Comparison of ENCODE assay signal across 8 cellular contexts in the genomic region with DNA sequence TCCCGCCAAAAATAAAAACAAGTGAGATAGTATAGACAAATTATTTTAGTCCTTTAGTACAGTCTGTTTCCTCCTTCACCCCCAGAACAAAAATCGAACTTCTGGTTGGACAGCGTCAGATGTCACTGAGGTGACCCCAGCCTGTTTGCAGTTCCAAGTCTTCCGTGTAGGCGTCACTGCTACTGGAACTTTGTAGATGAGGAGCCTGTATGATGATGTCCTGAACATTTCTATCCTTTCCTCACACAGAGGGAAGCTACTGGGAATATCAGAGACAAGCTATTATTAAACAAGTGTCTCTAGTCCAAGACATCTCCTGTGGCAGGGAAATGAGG. TPM values are rescaled to one million over a fixed set of nuclear protein-coding genes. Genes with fewer than 3 reads are reported as not detected.
DNase-seq lines count a peak whose midpoint lies in the region; ATAC-seq and TF ChIP-seq lines count a peak whose summit lies in the region.

No MANE protein-coding gene starts in this region.

- no peak for DNase-seq in BJ (ENCODE audit: low read depth)
- no peak for DNase-seq in activated CD8-positive, alpha-beta T cell treated with anti-CD3 and anti-CD28 coated beads, Interleukin-2, amount 10 ng/mL, durations not matched to agents 7 days and 5 days
- peak in 2 of 3 donors; percentile 31 to 56 for DNase-seq in right cardiac atrium
- DNase-seq in RPMI8226 = no peak
- DNase-seq in dedifferentiated amniotic fluid mesenchymal stem cell (ENCODE audit: extremely low spot score) = no peak

- H3K4me1 ChIP-seq in HUES6 (ENCODE audit: control insufficient read depth, insufficient read depth, low read length) (peaks cover 37% of the 10 kb centered on the region), right cardiac atrium (ENCODE audit: control insufficient read depth, insufficient read depth, low read length) (peaks cover 8% of the 10 kb centered on the region), skeletal muscle tissue (ENCODE audit: control insufficient read depth in 3 of 3, insufficient read depth in 3 of 3, low read length in 3 of 3) (peaks cover 61 to 72% (median 65%) of the 10 kb centered on the region in 3 donors)

- no peaks in the 10 kb centered on the region for H3K9me3 Mint-ChIP-seq in activated CD8-positive, alpha-beta T cell treated with anti-CD3 and anti-CD28 coated beads, Interleukin-2, amount 10 ng/mL, durations not matched to agents 7 days and 5 days (ENCODE audit: insufficient read depth)

- POLR2A ChIA-PET in BJ (lab: Charles Lee) = no interaction called here
- POLR2A ChIA-PET in activated CD8-positive, alpha-beta T cell treated with anti-CD3 and anti-CD28 coated beads, Interleukin-2, amount 10 ng/mL, durations not matched to agents 7 days and 5 days (lab: Charles Lee) = interaction anchor here (0.6 to 2.4 kb wide), 11 partner anchors 8 to 1118 kb away, joined by 3 to 18 read pairs (median 3); a partner anchor contains a TSS

- H3K27ac Mint-ChIP-seq in activated CD8-positive, alpha-beta T cell treated with anti-CD3 and anti-CD28 coated beads, Interleukin-2, amount 10 ng/mL, durations not matched to agents 7 days and 5 days = peak overlapping the region; percentile 92

- H3K27me3 Mint-ChIP-seq in activated CD8-positive, alpha-beta T cell treated with anti-CD3 and anti-CD28 coated beads, Interleukin-2, amount 10 ng/mL, durations not matched to agents 7 days and 5 days (ENCODE audit: low read depth) = no peaks in the 10 kb centered on the region

- no peaks in the 10 kb centered on the region for H3K27me3 ChIP-seq in BJ (ENCODE audit: control insufficient read depth, insufficient read depth, low read length)
- H3K27me3 ChIP-seq in HUES6 (ENCODE audit: control insufficient read depth, insufficient read depth, low read length) = no peaks in the 10 kb centered on the region
- no peaks in the 10 kb centered on the region for H3K27me3 ChIP-seq in right cardiac atrium (ENCODE audit: control insufficient read depth, insufficient read depth)
- H3K27me3 ChIP-seq in skeletal muscle tissue (ENCODE audit: control insufficient read depth in 3 of 3, insufficient read depth in 3 of 3, low read length in 3 of 3) = no peaks in the 10 kb centered on the region

- H3K9me3 ChIP-seq in HUES6 (ENCODE audit: control insufficient read depth, insufficient read depth, low read depth, low read length) (no peaks in the 10 kb centered on the region), right cardiac atrium (ENCODE audit: control insufficient read depth, low read length) (no peaks in the 10 kb centered on the region), skeletal muscle tissue (ENCODE audit: control insufficient read depth in 3 of 3, low read length in 3 of 3) (no peaks in the 10 kb centered on the region)

- WGBS in right cardiac atrium = 7% methylated on average over 5 of the region's 5 CpGs

- peaks cover 38% of the 10 kb centered on the region for H3K36me3 Mint-ChIP-seq in activated CD8-positive, alpha-beta T cell treated with anti-CD3 and anti-CD28 coated beads, Interleukin-2, amount 10 ng/mL, durations not matched to agents 7 days and 5 days (ENCODE audit: low read depth)

- ATAC-seq in activated CD8-positive, alpha-beta T cell treated with anti-CD3 and anti-CD28 coated beads, Interleukin-2, amount 10 ng/mL, durations not matched to agents 7 days and 5 days = no peak
- ATAC-seq in right cardiac atrium = peak; percentile 44 to 52
- ATAC-seq in GM21737 (IDR thresholded peaks at IDR 0.05; ENCODE audit: unreplicated experiment) = no peak

- peak overlapping the region; percentile 84 for H3K4me3 Mint-ChIP-seq in activated CD8-positive, alpha-beta T cell treated with anti-CD3 and anti-CD28 coated beads, Interleukin-2, amount 10 ng/mL, durations not matched to agents 7 days and 5 days

- intact Hi-C loops in right cardiac atrium (cut with DNase I) = loop anchor here in 3 of 4 donors (5.0 to 10.0 kb wide), 3 partner anchors 37 to 97 kb away; no protein-coding TSS in a partner anchor

- peak overlapping the region; percentile 79 for H3K4me3 ChIP-seq in BJ (ENCODE audit: low read depth, low read length)
- peak overlapping the region; percentile 78 for H3K4me3 ChIP-seq in HUES6 (ENCODE audit: low read depth, low read length)
- H3K4me3 ChIP-seq in right cardiac atrium (ENCODE audit: low read length) = peak overlapping the region; percentile 98
- peak overlapping the region; percentile 89 to 93 (median 92) for H3K4me3 ChIP-seq in skeletal muscle tissue (ENCODE audit: low read length in 3 of 3)

- H3K36me3 ChIP-seq in BJ (ENCODE audit: control insufficient read depth, insufficient read depth, low read length) (no peaks in the 10 kb centered on the region), HUES6 (ENCODE audit: control insufficient read depth, insufficient read depth, low read length) (peaks cover 9% of the 10 kb centered on the region; the same call in 1 of the 2 replicates), skeletal muscle tissue (ENCODE audit: control insufficient read depth in 3 of 3, insufficient read depth in 3 of 3, low read length in 3 of 3) (peaks cover 0 to 2% (median 0%) of the 10 kb centered on the region in 3 donors)

- peaks cover 64% of the 10 kb centered on the region for H3K4me1 Mint-ChIP-seq in activated CD8-positive, alpha-beta T cell treated with anti-CD3 and anti-CD28 coated beads, Interleukin-2, amount 10 ng/mL, durations not matched to agents 7 days and 5 days (ENCODE audit: low read depth)

- CTCF ChIA-PET in BJ (lab: Yijun Ruan, JAX) = interaction anchor here (1.1 to 3.7 kb wide), 8 partner anchors 8 to 132 kb away, joined by 3 to 33 read pairs (median 4); no protein-coding TSS in a partner anchor
- CTCF ChIA-PET in activated CD8-positive, alpha-beta T cell treated with anti-CD3 and anti-CD28 coated beads, Interleukin-2, amount 10 ng/mL, durations not matched to agents 7 days and 5 days (lab: Charles Lee) = interaction anchor here (0.9 to 3.9 kb wide), 5 partner anchors 8 to 132 kb away, joined by 3 to 71 read pairs (median 5); no protein-coding TSS in a partner anchor

- H3K9ac ChIP-seq in HUES6 (ENCODE audit: low read length) = peak overlapping the region; percentile 96
- peak overlapping the region; percentile 86 to 91 (median 89) for H3K9ac ChIP-seq in skeletal muscle tissue (ENCODE audit: low read depth in 1 of 3, low read length in 3 of 3)

- TF ChIP-seq CTCF in BJ (IDR thresholded peaks at IDR 0.05; ENCODE audit: insufficient read depth, low read depth, low read length) = peak; percentile 13; the same call in 1 of the 2 replicates

- H3K27ac ChIP-seq in HUES6 (ENCODE audit: low read depth, low read length) = peak overlapping the region; percentile 54; the same call in 1 of the 2 replicates
- H3K27ac ChIP-seq in right cardiac atrium (ENCODE audit: low read length) = peak overlapping the region; percentile 90
- H3K27ac ChIP-seq in skeletal muscle tissue (ENCODE audit: low read depth, low read length) = peak overlapping the region; percentile 93

RNA-seq across cellular contexts. Expression of a gene that starts 0.9 kb away (rescaled TPM):
- polyA plus RNA-seq in BJ (2011; rRNA removed) = 27.3 and 30.2 TPM in 2 replicates
- 38.2 and 44.3 TPM in 2 replicates for polyA minus RNA-seq in BJ (2011; rRNA and poly(A)+ RNA removed)
- 10 to 100 TPM; 37.5 to 37.6 TPM for total RNA-seq in activated CD8-positive, alpha-beta T cell treated with anti-CD3 and anti-CD28 coated beads, Interleukin-2, amount 10 ng/mL, durations not matched to agents 7 days and 5 days
- 10 to 100 TPM; 67.4 to 74.6 (median 68.5) TPM for total RNA-seq in right cardiac atrium
- polyA plus RNA-seq in right cardiac atrium = 20.0 TPM
- total RNA-seq in skeletal muscle tissue = 30.3 TPM

RNA-seq across cellular contexts. Expression of a gene that starts 18.1 kb away (rescaled TPM):
- polyA plus RNA-seq in BJ (2011; rRNA removed) (222 and 236 TPM in 2 replicates), right cardiac atrium (58.9 TPM)
- polyA minus RNA-seq in BJ (2011; rRNA and poly(A)+ RNA removed) = 167 and 214 TPM in 2 replicates
- total RNA-seq in activated CD8-positive, alpha-beta T cell treated with anti-CD3 and anti-CD28 coated beads, Interleukin-2, amount 10 ng/mL, durations not matched to agents 7 days and 5 days = 100 to 1,000 TPM; 382 to 383 TPM
- total RNA-seq in right cardiac atrium (100 to 1,000 TPM in 3 of 4 donors, 10 to 100 TPM in 1; 97.9 to 132 (median 126) TPM), skeletal muscle tissue (224 TPM)

RNA-seq across cellular contexts. Expression of a gene that starts 33.8 kb away (rescaled TPM):
- 27.3 and 48.5 TPM in 2 replicates for polyA plus RNA-seq in BJ (2011; rRNA removed)
- polyA minus RNA-seq in BJ (2011; rRNA and poly(A)+ RNA removed) = 16.1 and 22.1 TPM in 2 replicates
- under 1 TPM in 1 of 2 experiments, not detected in 1; 0.18 TPM for total RNA-seq in activated CD8-positive, alpha-beta T cell treated with anti-CD3 and anti-CD28 coated beads, Interleukin-2, amount 10 ng/mL, durations not matched to agents 7 days and 5 days
- 10 to 100 TPM; 53.1 to 60.5 (median 55.1) TPM for total RNA-seq in right cardiac atrium
- 41.0 TPM for polyA plus RNA-seq in right cardiac atrium
- total RNA-seq in skeletal muscle tissue = 10.4 TPM

Comparison
In these comparisons a context has a peak if more than half of its experiments do, and no peak if none do; other contexts are left out.
1. DNase-seq: peak in right cardiac atrium (2 of 3); none in BJ (single experiment), activated CD8-positive, alpha-beta T cell treated with anti-CD3 and anti-CD28 coated beads, Interleukin-2, amount 10 ng/mL, durations not matched to agents 7 days and 5 days (single experiment), RPMI8226 (single experiment) and dedifferentiated amniotic fluid mesenchymal stem cell (single experiment).
2. ATAC-seq: peak in right cardiac atrium (2 of 2); none in activated CD8-positive, alpha-beta T cell treated with anti-CD3 and anti-CD28 coated beads, Interleukin-2, amount 10 ng/mL, durations not matched to agents 7 days and 5 days (single experiment) and GM21737 (single experiment).
3. Peak in every context shown above with its lines, with median percentiles within 50 percentile points of each other: H3K4me3 ChIP-seq and H3K27ac ChIP-seq.